Comparison of ENCODE assay signal across 1 cellular context in the genomic region with DNA sequence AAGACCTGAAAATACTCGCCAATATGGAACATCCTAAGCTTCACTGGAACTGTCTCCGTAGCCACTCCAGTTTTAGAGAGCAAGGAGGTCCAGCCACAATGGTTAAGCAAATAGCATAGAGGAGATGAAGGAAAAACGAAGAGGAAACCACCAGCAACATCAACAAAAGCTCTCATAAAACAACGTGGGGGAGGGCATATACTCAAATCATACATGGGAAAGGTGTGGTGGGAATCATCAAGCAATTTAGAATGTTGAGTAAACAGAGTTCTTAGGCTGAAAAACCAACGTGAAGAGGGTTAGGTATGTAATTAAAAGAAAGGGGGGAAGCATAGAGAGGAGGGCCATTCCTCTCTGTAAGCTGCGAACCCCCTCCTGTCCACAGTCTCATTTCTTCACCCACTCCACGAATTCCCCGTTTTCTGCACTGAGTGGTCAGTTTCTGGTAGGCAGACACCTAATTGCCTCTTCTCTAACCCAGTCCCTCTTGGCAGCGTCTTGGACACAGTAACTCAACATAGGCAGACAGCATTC.
TF ChIP-seq lines count a peak whose summit lies in the region.

No MANE protein-coding gene starts in this region.

TF ChIP-seq in HepG2, 621 proteins besides CTCF, POLR2A, EP300 and RAD21:
- no peak for TF ChIP-seq KAT2B (IDR thresholded peaks at IDR 0.05; ENCODE audit: borderline replicate concordance, low read depth, low read length)
- TF ChIP-seq ZNF567 (CRISPR knock-in tag; IDR thresholded peaks at IDR 0.05; ENCODE audit: borderline replicate concordance) = no peak
- 0 out of 2 replicates have a peak, but pooled peaks have one; percentile 36 for TF ChIP-seq ZNF292 (CRISPR knock-in tag; IDR thresholded peaks at IDR 0.05; ENCODE audit: borderline replicate concordance, low read depth)
- TF ChIP-seq, protein P1, sequence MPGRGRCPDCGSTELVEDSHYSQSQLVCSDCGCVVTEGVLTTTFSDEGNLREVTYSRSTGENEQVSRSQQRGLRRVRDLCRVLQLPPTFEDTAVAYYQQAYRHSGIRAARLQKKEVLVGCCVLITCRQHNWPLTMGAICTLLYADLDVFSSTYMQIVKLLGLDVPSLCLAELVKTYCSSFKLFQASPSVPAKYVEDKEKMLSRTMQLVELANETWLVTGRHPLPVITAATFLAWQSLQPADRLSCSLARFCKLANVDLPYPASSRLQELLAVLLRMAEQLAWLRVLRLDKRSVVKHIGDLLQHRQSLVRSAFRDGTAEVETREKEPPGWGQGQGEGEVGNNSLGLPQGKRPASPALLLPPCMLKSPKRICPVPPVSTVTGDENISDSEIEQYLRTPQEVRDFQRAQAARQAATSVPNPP (CRISPR knock-in tag; IDR thresholded peaks at IDR 0.05) = no peak
- no peak for TF ChIP-seq THYN1 (CRISPR knock-in tag; IDR thresholded peaks at IDR 0.05; ENCODE audit: borderline replicate concordance, low read depth)
- no peak for TF ChIP-seq TSC22D2 (CRISPR knock-in tag; IDR thresholded peaks at IDR 0.05; ENCODE audit: borderline replicate concordance)
- TF ChIP-seq NKX3-1 (CRISPR knock-in tag; IDR thresholded peaks at IDR 0.05) = no peak
- no peak; the same call in 1 of the 2 replicates for TF ChIP-seq TOPORS (CRISPR knock-in tag; IDR thresholded peaks at IDR 0.05)
- TF ChIP-seq FOXK1 (CRISPR knock-in tag; IDR thresholded peaks at IDR 0.05; ENCODE audit: borderline replicate concordance, low read depth) = no peak
- TF ChIP-seq SOX13 (IDR thresholded peaks at IDR 0.05) = no peak
- no peak for TF ChIP-seq SOX13 (CRISPR knock-in tag; conservative IDR thresholded peaks at IDR 0.05 in 1 of 2, IDR thresholded peaks at IDR 0.05 in 1 of 2)
- TF ChIP-seq THAP9 (CRISPR knock-in tag; IDR thresholded peaks at IDR 0.05; ENCODE audit: borderline replicate concordance) = no peak
- TF ChIP-seq AGO1 (IDR thresholded peaks at IDR 0.05; ENCODE audit: low read depth, low read length, poor library complexity, severe bottlenecking) = no peak
- no peak for TF ChIP-seq ZNF282 (IDR thresholded peaks at IDR 0.05; ENCODE audit: partially characterized antibody)
- TF ChIP-seq FOXA3 (CRISPR knock-in tag; IDR thresholded peaks at IDR 0.05) = 0 out of 2 replicates have a peak, but pooled peaks have one; percentile 4
- TF ChIP-seq, protein P2, sequence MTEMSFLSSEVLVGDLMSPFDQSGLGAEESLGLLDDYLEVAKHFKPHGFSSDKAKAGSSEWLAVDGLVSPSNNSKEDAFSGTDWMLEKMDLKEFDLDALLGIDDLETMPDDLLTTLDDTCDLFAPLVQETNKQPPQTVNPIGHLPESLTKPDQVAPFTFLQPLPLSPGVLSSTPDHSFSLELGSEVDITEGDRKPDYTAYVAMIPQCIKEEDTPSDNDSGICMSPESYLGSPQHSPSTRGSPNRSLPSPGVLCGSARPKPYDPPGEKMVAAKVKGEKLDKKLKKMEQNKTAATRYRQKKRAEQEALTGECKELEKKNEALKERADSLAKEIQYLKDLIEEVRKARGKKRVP (CRISPR knock-in tag; IDR thresholded peaks at IDR 0.05) = no peak
- no peak for TF ChIP-seq GPBP1L1 (CRISPR knock-in tag; IDR thresholded peaks at IDR 0.05)
- TF ChIP-seq HMGA1 (CRISPR knock-in tag; conservative IDR thresholded peaks at IDR 0.05) = no peak
- no peak for TF ChIP-seq RFX3 (CRISPR knock-in tag; IDR thresholded peaks at IDR 0.05)
- TF ChIP-seq CC2D1A (CRISPR knock-in tag; IDR thresholded peaks at IDR 0.05) = no peak
- no peak for TF ChIP-seq AHDC1 (CRISPR knock-in tag; IDR thresholded peaks at IDR 0.05; ENCODE audit: borderline replicate concordance)
- TF ChIP-seq TIGD3 (CRISPR knock-in tag; IDR thresholded peaks at IDR 0.05; ENCODE audit: borderline replicate concordance) = 0 out of 2 replicates have a peak, but pooled peaks have one; percentile 60
- TF ChIP-seq ZNF672 (CRISPR knock-in tag; IDR thresholded peaks at IDR 0.05) = no peak
- no peak for TF ChIP-seq TARDBP (CRISPR knock-in tag; IDR thresholded peaks at IDR 0.05)
- TF ChIP-seq KMT2A (CRISPR knock-in tag; IDR thresholded peaks at IDR 0.05) = no peak; the same call in 1 of the 2 replicates
- TF ChIP-seq, protein P3, sequence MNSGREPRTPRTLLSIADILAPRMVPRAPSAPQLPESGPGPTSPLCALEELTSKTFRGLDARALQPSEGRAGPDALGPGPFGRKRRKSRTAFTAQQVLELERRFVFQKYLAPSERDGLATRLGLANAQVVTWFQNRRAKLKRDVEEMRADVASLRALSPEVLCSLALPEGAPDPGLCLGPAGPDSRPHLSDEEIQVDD (CRISPR knock-in tag; IDR thresholded peaks at IDR 0.05; ENCODE audit: borderline replicate concordance) = no peak
- TF ChIP-seq ZNF790 (CRISPR knock-in tag; IDR thresholded peaks at IDR 0.05; ENCODE audit: borderline replicate concordance) = 0 out of 2 replicates have a peak, but pooled peaks have one; percentile 2
- TF ChIP-seq, protein P4, sequence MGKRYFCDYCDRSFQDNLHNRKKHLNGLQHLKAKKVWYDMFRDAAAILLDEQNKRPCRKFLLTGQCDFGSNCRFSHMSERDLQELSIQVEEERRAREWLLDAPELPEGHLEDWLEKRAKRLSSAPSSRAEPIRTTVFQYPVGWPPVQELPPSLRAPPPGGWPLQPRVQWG (CRISPR knock-in tag; IDR thresholded peaks at IDR 0.05; ENCODE audit: borderline replicate concordance, low read depth) = no peak
- no peak for TF ChIP-seq GABPA (IDR thresholded peaks at IDR 0.05; ENCODE audit: low read depth, low read length)
- no peak for TF ChIP-seq GABPA (CRISPR knock-in tag; IDR thresholded peaks at IDR 0.05; ENCODE audit: low read depth)
- no peak for TF ChIP-seq NCOA2 (CRISPR knock-in tag; IDR thresholded peaks at IDR 0.05)
- 0 out of 2 replicates have a peak, but pooled peaks have one; percentile 3 for TF ChIP-seq MEIS1 (CRISPR knock-in tag; IDR thresholded peaks at IDR 0.05; ENCODE audit: borderline replicate concordance)
- no peak for TF ChIP-seq SIN3B (IDR thresholded peaks at IDR 0.05; ENCODE audit: low read length)
- TF ChIP-seq ZSCAN31 (CRISPR knock-in tag; IDR thresholded peaks at IDR 0.05; ENCODE audit: low read depth) = no peak
- TF ChIP-seq ZSCAN12 (CRISPR knock-in tag; IDR thresholded peaks at IDR 0.05) = no peak
- TF ChIP-seq ARID3A (IDR thresholded peaks at IDR 0.05; ENCODE audit: low read depth, low read length) = no peak
- 0 out of 2 replicates have a peak, but pooled peaks have one; percentile 3 for TF ChIP-seq SIN3A (IDR thresholded peaks at IDR 0.05; ENCODE audit: borderline replicate concordance, low read depth, low read length)
- no peak for TF ChIP-seq ZNF503 (CRISPR knock-in tag; IDR thresholded peaks at IDR 0.05)
